Comparison of ENCODE assay signal across 17 cellular contexts in genomic region chr9:129071526-129072131, GRCh38. TPM values are rescaled to one million over a fixed set of nuclear protein-coding genes. Genes with fewer than 3 reads are reported as not detected.
DNase-seq lines count a peak whose midpoint lies in the region; ATAC-seq and TF ChIP-seq lines count a peak whose summit lies in the region.
"Had no signal": no experiment of that assay in that cellular context is flagged by ENCODE, and none has a peak within 500 bp of the region (broad histone marks: within the 10 kb centered on the region; RNA-seq: fewer than 3 reads in every experiment).

No MANE protein-coding gene starts in this region.

- no peak overlapping the region for H3K4me3 ChIP-seq in Peyer's patch

- H3K27me3 Mint-ChIP-seq in endothelial cell (ENCODE audit: unreplicated experiment) (peaks cover 5% of the 10 kb centered on the region), CD14-positive monocyte (ENCODE audit: low read depth in 3 of 3) (peaks cover 0 to 2% (median 0%) of the 10 kb centered on the region in 3 donors)
- H3K27me3 Mint-ChIP-seq: stimulated activated memory B cell treated with anti-CD40 and anti-IgM and Interleukin-4, amounts not matched to agents 10 μg/mL and 1 μg/mL and 100 μg/mL, for 72 hours had no signal

- H3K27ac ChIP-seq in Peyer's patch, result peak overlapping the region in 1 of 4 donors; percentile 65
- H3K27ac ChIP-seq: HL-60 had no signal

- H3K36me3 Mint-ChIP-seq in endothelial cell (ENCODE audit: low read depth, unreplicated experiment), result peaks cover 11% of the 10 kb centered on the region
- peaks cover 14 to 37% of the 10 kb centered on the region in 2 donors for H3K36me3 Mint-ChIP-seq in CD14-positive monocyte

- H3K4me1 Mint-ChIP-seq in endothelial cell (ENCODE audit: unreplicated experiment) (peaks cover 6% of the 10 kb centered on the region), CD14-positive monocyte (peaks cover 21% of the 10 kb centered on the region)

- no peak overlapping the region for H3K4me3 Mint-ChIP-seq in endothelial cell (ENCODE audit: unreplicated experiment)
- H3K4me3 Mint-ChIP-seq in CD14-positive monocyte, result no peak overlapping the region
- H3K4me3 Mint-ChIP-seq: stimulated activated memory B cell treated with anti-CD40 and anti-IgM and Interleukin-4, amounts not matched to agents 10 μg/mL and 1 μg/mL and 100 μg/mL, for 72 hours had no signal

- ATAC-seq in GM19467 (IDR thresholded peaks at IDR 0.05; ENCODE audit: unreplicated experiment), result no peak
- ATAC-seq: stimulated activated memory B cell treated with anti-CD40 and anti-IgM and Interleukin-4, amounts not matched to agents 10 μg/mL and 1 μg/mL and 100 μg/mL, for 72 hours had no signal

- no peak for TF ChIP-seq CTCF in Peyer's patch (IDR thresholded peaks at IDR 0.05)
- no peak for TF ChIP-seq CTCF in endothelial cell (IDR thresholded peaks at IDR 0.05; ENCODE audit: unreplicated experiment)
- TF ChIP-seq CTCF in CD14-positive monocyte (IDR thresholded peaks at IDR 0.05), result no peak

- TF ChIP-seq POLR2A in Peyer's patch (IDR thresholded peaks at IDR 0.05), result no peak

- no peaks in the 10 kb centered on the region for H3K27me3 ChIP-seq in Peyer's patch

- H3K27ac Mint-ChIP-seq in endothelial cell (ENCODE audit: unreplicated experiment) (peak overlapping the region; percentile 82), CD14-positive monocyte (peak overlapping the region in 1 of 7 donors; percentile 35)
- H3K27ac Mint-ChIP-seq: stimulated activated memory B cell treated with anti-CD40 and anti-IgM and Interleukin-4, amounts not matched to agents 10 μg/mL and 1 μg/mL and 100 μg/mL, for 72 hours had no signal

- H3K36me3 ChIP-seq in Peyer's patch, result peaks cover 0 to 39% (median 0%) of the 10 kb centered on the region in 3 donors

- no peaks in the 10 kb centered on the region for H3K9me3 ChIP-seq in Peyer's patch

- peak in 4 of 6 experiments; percentile 22 to 32 (median 27) for DNase-seq in stimulated activated naive CD4-positive, alpha-beta T cell (lab: John Stamatoyannopoulos, UW)
- no peak for DNase-seq in stimulated activated naive CD4-positive, alpha-beta T cell treated with Interleukin-2 at 50 U/mL for 16 hours (lab: John Stamatoyannopoulos, UW)
- DNase-seq in Peyer's patch, result peak in 2 of 3 donors; percentile 42 to 76
- DNase-seq in endothelial cell (ENCODE audit: low spot score), result peak; percentile 59
- DNase-seq in cerebellar nuclear complex (lab: John Stamatoyannopoulos, UW), result no peak
- DNase-seq in NCI-H2029 (lab: John Stamatoyannopoulos, UW), result no peak
- no peak for DNase-seq in CD14-positive monocyte (ENCODE audit: low spot score)
- DNase-seq: activated T-cell treated with anti-CD3 and anti-CD28 coated beads for 4 hours; effector CD4-positive, alpha-beta T cell; foreskin fibroblast; GOT3; kidney; NCI-H510A treated with DMSO at 0.1 percent for 48 hours; T1000 had no signal

- intact Hi-C loops in CD14-positive monocyte (cut with micrococcal nuclease), result no loop called here

- H3K9me3 Mint-ChIP-seq in endothelial cell (ENCODE audit: unreplicated experiment) (no peaks in the 10 kb centered on the region), CD14-positive monocyte (no peaks in the 10 kb centered on the region)
- H3K9me3 Mint-ChIP-seq: stimulated activated memory B cell treated with anti-CD40 and anti-IgM and Interleukin-4, amounts not matched to agents 10 μg/mL and 1 μg/mL and 100 μg/mL, for 72 hours had no signal

- peaks cover 0 to 42% (median 14%) of the 10 kb centered on the region in 4 donors for H3K4me1 ChIP-seq in Peyer's patch

RNA-seq across cellular contexts. Expression of gene DOLPP1, which starts 9.3 kb away (rescaled TPM):
- 10 to 100 TPM in 3 of 4 donors, not detected in 1; 37.6 to 53.9 (median 46.1) TPM for total RNA-seq in Peyer's patch
- total RNA-seq in endothelial cell (ENCODE audit: unreplicated experiment), result 21.4 TPM
- 1 to 10 TPM; 5.4 to 5.9 TPM for polyA plus RNA-seq in CD14-positive monocyte

RNA-seq across cellular contexts. Expression of gene MIGA2, which starts 35.2 kb away (rescaled TPM):
- total RNA-seq in Peyer's patch, result 100 to 1,000 TPM in 3 of 4 donors, 10 to 100 TPM in 1; 68.5 to 174 (median 125) TPM
- total RNA-seq in endothelial cell (ENCODE audit: unreplicated experiment), result 32.9 TPM
- 1 to 10 TPM; 1.9 to 5.9 TPM for polyA plus RNA-seq in CD14-positive monocyte

RNA-seq across cellular contexts. Expression of gene CRAT, which starts 39.0 kb away (rescaled TPM):
- 100 to 1,000 TPM in 3 of 4 donors, 10 to 100 TPM in 1; 50.3 to 220 (median 146) TPM for total RNA-seq in Peyer's patch
- total RNA-seq in endothelial cell (ENCODE audit: unreplicated experiment), result 42.9 TPM
- 10 to 100 TPM; 12.2 to 15.0 TPM for polyA plus RNA-seq in CD14-positive monocyte

RNA-seq across cellular contexts. Expression of gene PTPA, which starts 39.6 kb away (rescaled TPM):
- total RNA-seq in Peyer's patch (10 to 100 TPM; 48.7 to 65.7 (median 51.9) TPM), endothelial cell (ENCODE audit: unreplicated experiment) (120 TPM)
- polyA plus RNA-seq in CD14-positive monocyte, result 10 to 100 TPM; 11.7 to 12.4 TPM

RNA-seq across cellular contexts. Expression of gene SH3GLB2, which starts 43.5 kb away (rescaled TPM):
- total RNA-seq in Peyer's patch, result 100 to 1,000 TPM; 156 to 218 (median 183) TPM
- 94.3 TPM for total RNA-seq in endothelial cell (ENCODE audit: unreplicated experiment)
- polyA plus RNA-seq in CD14-positive monocyte, result 10 to 100 TPM in 1 of 2 donors, 1 to 10 TPM in 1; 8.0 to 25.9 TPM

Comparison
In these comparisons a context has a peak if more than half of its experiments do, and no peak if none do; other contexts are left out.
1. DNase-seq: peak in stimulated activated naive CD4-positive, alpha-beta T cell (4 of 6), Peyer's patch (2 of 3) and endothelial cell (single experiment); none in stimulated activated naive CD4-positive, alpha-beta T cell treated with Interleukin-2 at 50 U/mL for 16 hours (single experiment), cerebellar nuclear complex (0 of 2), NCI-H2029 (single experiment) and CD14-positive monocyte (single experiment).